8 cellular contexts compared by ENCODE assay signal in the genomic region with DNA sequence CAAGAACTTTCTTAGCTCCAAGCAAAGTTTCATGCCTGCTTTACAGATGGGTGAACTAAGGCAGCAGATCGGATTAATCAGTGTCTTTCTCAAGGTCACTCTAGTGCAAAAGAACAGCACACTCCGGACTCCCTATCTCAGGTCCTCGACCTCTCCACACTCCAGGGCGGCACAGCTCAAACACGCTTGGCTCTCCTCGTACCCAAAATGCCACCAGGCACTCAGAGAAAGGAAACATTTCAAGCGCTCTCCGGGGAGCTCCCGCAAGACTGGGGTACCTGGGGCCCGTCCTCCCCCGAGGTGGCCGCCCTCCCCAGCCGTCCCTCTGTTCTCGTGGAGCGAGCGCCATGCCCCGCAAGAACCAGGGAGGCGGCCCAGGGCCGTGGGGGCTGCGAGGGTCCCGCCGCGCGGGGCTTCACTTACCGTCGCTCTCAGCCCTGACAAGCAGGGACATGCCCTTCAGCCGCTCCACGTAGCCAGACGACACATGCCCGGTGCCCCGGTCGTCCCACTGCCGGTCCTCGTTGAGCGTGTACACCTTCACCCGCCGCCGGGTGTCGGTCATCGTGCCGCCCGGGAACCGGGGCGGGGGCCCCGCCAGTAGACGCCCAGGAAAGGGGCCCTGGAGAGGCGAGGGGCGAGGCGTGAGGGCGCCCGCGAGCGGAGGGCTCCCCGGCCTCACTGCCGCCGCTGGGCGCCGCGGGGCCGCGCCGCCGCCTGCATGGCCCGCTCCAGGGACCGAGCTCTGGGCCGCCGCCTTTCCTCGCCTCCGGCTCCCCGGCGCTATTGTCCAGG. TPM values are rescaled to one million over a fixed set of nuclear protein-coding genes. Genes with fewer than 3 reads are reported as not detected.
DNase-seq lines count a peak whose midpoint lies in the region; TF ChIP-seq lines count a peak whose summit lies in the region.

No MANE protein-coding gene starts in this region.

- H3K23ac ChIP-seq in H9 (ENCODE audit: insufficient read length, low read depth, low read length) (no peak overlapping the region), mesenchymal stem cell (ENCODE audit: low read length in 2 of 2) (peak overlapping the region; percentile 57 to 99)

- H3K27me3 ChIP-seq in H9 (ENCODE audit: insufficient read depth, low read length), result no peaks in the 10 kb centered on the region
- H3K27me3 ChIP-seq in MG63, result no peaks in the 10 kb centered on the region
- H3K27me3 ChIP-seq in mesenchymal stem cell (ENCODE audit: control insufficient read depth in 1 of 2, insufficient read depth in 1 of 2, low read length in 2 of 2), result no peaks in the 10 kb centered on the region

- H2BK12ac ChIP-seq in H9 (ENCODE audit: insufficient read length, low read depth, low read length) (no peak overlapping the region), mesenchymal stem cell (ENCODE audit: low read length in 2 of 2) (peak overlapping the region in 1 of 2 experiments; percentile 78)

- peak overlapping the region; percentile 99 for H3K4me3 Mint-ChIP-seq in H9

- H3K56ac ChIP-seq in H9 (ENCODE audit: insufficient read length, low read depth, low read length), result no peak overlapping the region

- H3K9me3 ChIP-seq in H9 (ENCODE audit: control insufficient read depth, low read depth, low read length), result no peaks in the 10 kb centered on the region
- H3K9me3 ChIP-seq in MG63, result no peaks in the 10 kb centered on the region
- no peaks in the 10 kb centered on the region for H3K9me3 ChIP-seq in mesenchymal stem cell (ENCODE audit: control insufficient read depth, low read length)

- H2BK120ac ChIP-seq in H9 (ENCODE audit: low read depth, low read length, poor library complexity, severe bottlenecking) (no peak overlapping the region), mesenchymal stem cell (ENCODE audit: low read depth, low read length) (peak overlapping the region; percentile 94)

- H4K5ac ChIP-seq in H9 (ENCODE audit: insufficient read length, low read depth, low read length), result no peak overlapping the region

- peak overlapping the region; percentile 52 for H3K18ac ChIP-seq in H9 (ENCODE audit: insufficient read length, low read depth, low read length)
- H3K18ac ChIP-seq in mesenchymal stem cell (ENCODE audit: low read depth in 1 of 2, low read length in 2 of 2), result peak overlapping the region; percentile 92 to 98

- peak overlapping the region; percentile 91 to 95 (median 94) for H3K27ac Mint-ChIP-seq in H9

- H3K4me1 ChIP-seq in H9 (ENCODE audit: insufficient read depth, low read length) (no peaks in the 10 kb centered on the region), mesenchymal stem cell (ENCODE audit: control insufficient read depth, insufficient read depth, low read depth, low read length) (peaks cover 5% of the 10 kb centered on the region)

- no peaks in the 10 kb centered on the region for H3K27me3 Mint-ChIP-seq in H9 (ENCODE audit: low read depth)

- TF ChIP-seq CTCF in H9 (conservative IDR thresholded peaks at IDR 0.05), result no peak

- H4K91ac ChIP-seq in H9 (ENCODE audit: insufficient read length, low read depth, low read length) (no peak overlapping the region), mesenchymal stem cell (ENCODE audit: low read length) (peak overlapping the region; percentile 97)

- peaks cover 18 to 38% (median 36%) of the 10 kb centered on the region in 3 experiments; a peak in 6 of 7 replicates for H3K36me3 Mint-ChIP-seq in H9 (ENCODE audit: insufficient read depth in 1 of 3, low read depth in 3 of 3)

- no peaks in the 10 kb centered on the region for H4K20me1 ChIP-seq in H9 (ENCODE audit: control insufficient read depth, insufficient read depth, insufficient read length)

- H2BK5ac ChIP-seq in H9 (ENCODE audit: insufficient read length, low read length) (no peak overlapping the region), mesenchymal stem cell (ENCODE audit: low read depth, low read length, poor library complexity, severe bottlenecking) (peak overlapping the region; percentile 94)

- peak overlapping the region; percentile 77 for H3K4me3 ChIP-seq in MG63
- peak overlapping the region; percentile 82 to 93 for H3K4me3 ChIP-seq in mesenchymal stem cell (ENCODE audit: insufficient read depth in 1 of 2, low read depth in 1 of 2, low read length in 2 of 2)

- H3K4me2 ChIP-seq in H9 (ENCODE audit: insufficient read depth, insufficient read length, low read length) (peak overlapping the region; percentile 74), mesenchymal stem cell (ENCODE audit: low read length, poor library complexity, severe bottlenecking) (peak overlapping the region; percentile 66)

- no peak overlapping the region for H3K4ac ChIP-seq in H9 (ENCODE audit: low read depth, low read length)
- peak overlapping the region; percentile 99 for H3K4ac ChIP-seq in mesenchymal stem cell (ENCODE audit: low read depth in 1 of 2, low read length in 2 of 2)

- peak; percentile 39 for DNase-seq in ELR (ENCODE audit: low read depth)
- DNase-seq in H9, result peak; percentile 37
- DNase-seq in MG63, result peak; percentile 5
- DNase-seq in activated CD4-positive, alpha-beta T cell treated with anti-CD3 and anti-CD28 coated beads, Interleukin-2, amount 50 U/mL, for 1 hour, result peak; percentile 31
- peak; percentile 60 for DNase-seq in ecto neural progenitor cell (ENCODE audit: low spot score)
- no peak for DNase-seq in mesenchymal stem cell
- DNase-seq in stimulated activated CD8-positive, alpha-beta memory T cell treated with anti-CD3 and anti-CD28 coated beads, Interleukin-15, amount 100 ng/mL, for 24 hours (ENCODE audit: low read depth), result peak; percentile 11
- DNase-seq in GDM1 (lab: John Stamatoyannopoulos, UW), result no peak

- H3K4me1 Mint-ChIP-seq in H9, result peaks cover 14 to 17% of the 10 kb centered on the region in 2 experiments; a peak in 3 of 4 replicates

- H3K36me3 ChIP-seq in MG63 (peaks cover 20% of the 10 kb centered on the region), mesenchymal stem cell (ENCODE audit: control insufficient read depth in 1 of 2, insufficient read depth in 2 of 2, low read depth in 1 of 2, low read length in 2 of 2) (peaks cover 2 to 17% of the 10 kb centered on the region in 2 experiments)

- H2BK15ac ChIP-seq in H9 (ENCODE audit: low read depth, low read length), result no peak overlapping the region
- peak overlapping the region; percentile 92 for H2BK15ac ChIP-seq in mesenchymal stem cell (ENCODE audit: low read depth, poor library complexity, severe bottlenecking)

- H3K14ac ChIP-seq in H9 (ENCODE audit: insufficient read depth, low read length), result peak overlapping the region; percentile 93
- peak overlapping the region; percentile 88 to 94 for H3K14ac ChIP-seq in mesenchymal stem cell (ENCODE audit: low read length in 2 of 2)

- H3T11ph ChIP-seq in H9 (ENCODE audit: low read length), result no peak overlapping the region

- no peak overlapping the region for H2AFZ ChIP-seq in H9 (ENCODE audit: low read length)
- peak overlapping the region; percentile 82 for H2AFZ ChIP-seq in mesenchymal stem cell (ENCODE audit: low read depth, low read length)

- H3K27ac ChIP-seq in H9 (ENCODE audit: insufficient read length, low read depth, low read length) (no peak overlapping the region), mesenchymal stem cell (ENCODE audit: low read length, poor library complexity, severe bottlenecking) (peak overlapping the region; percentile 68)

- H3K79me2 ChIP-seq in H9 (ENCODE audit: insufficient read depth, low read length), result peaks cover 37% of the 10 kb centered on the region; the same call in 1 of the 2 replicates

- H4K8ac ChIP-seq in H9 (replicated peaks; ENCODE audit: insufficient read length, low read depth, low read length), result peak overlapping the region; percentile 10
- H4K8ac ChIP-seq in mesenchymal stem cell (ENCODE audit: low read length), result peak overlapping the region; percentile 81

- H3K9me3 Mint-ChIP-seq in H9, result 0 out of 5 replicates have a peak, but pooled peaks cover 2% of the 10 kb centered on the region in 2 experiments

- peaks cover 9% of the 10 kb centered on the region for H3K23me2 ChIP-seq in H9 (ENCODE audit: insufficient read length, low read depth, low read length, poor library complexity, severe bottlenecking)

- no peak overlapping the region for H2BK20ac ChIP-seq in H9 (ENCODE audit: low read depth, low read length, poor library complexity, severe bottlenecking)

- peak overlapping the region; percentile 88 for H3K9ac ChIP-seq in H9 (ENCODE audit: extremely low read depth, insufficient read length, low read length)
- H3K9ac ChIP-seq in mesenchymal stem cell (ENCODE audit: low read length), result peak overlapping the region; percentile 98

- no CpG with 5 or more reads among the region's 71 CpGs for WGBS in H9 (ENCODE audit: extremely low coverage, insufficient read length, low lambda C conversion rate)
- WGBS in mesenchymal stem cell, result under 1% methylated on average over 64 of the region's 71 CpGs

- H2AK5ac ChIP-seq in H9 (ENCODE audit: insufficient read length, low read length) (no peak overlapping the region), mesenchymal stem cell (ENCODE audit: low read length, severe bottlenecking) (no peak overlapping the region)

- peaks cover 4% of the 10 kb centered on the region for H3K79me1 ChIP-seq in H9 (ENCODE audit: insufficient read depth, low read depth, low read length, poor library complexity, severe bottlenecking)
- H3K79me1 ChIP-seq in mesenchymal stem cell (replicated peaks; ENCODE audit: low read length, poor library complexity, severe bottlenecking), result no peaks in the 10 kb centered on the region

RNA-seq across cellular contexts. Expression of a gene that starts 0.8 kb away (rescaled TPM):
- 147 and 148 TPM in 2 replicates for total RNA-seq in H9 (2021)
- 26.9 and 40.1 TPM in 2 replicates for total RNA-seq in MG63 (2014; rRNA removed; shearing (Covaris generic); ENCODE audit: low replicate concordance)
- polyA plus RNA-seq in mesenchymal stem cell (2013, experiment 1 of 2), result 42.2 TPM
- polyA plus RNA-seq in mesenchymal stem cell (2013, experiment 2 of 2), result 39.7 TPM

Comparison
In these comparisons a context has a peak if more than half of its experiments do, and no peak if none do; other contexts are left out.
1. DNase-seq: peak in ELR (single experiment), H9 (single experiment), MG63 (single experiment), activated CD4-positive, alpha-beta T cell treated with anti-CD3 and anti-CD28 coated beads, Interleukin-2, amount 50 U/mL, for 1 hour (single experiment), ecto neural progenitor cell (single experiment) and stimulated activated CD8-positive, alpha-beta memory T cell treated with anti-CD3 and anti-CD28 coated beads, Interleukin-15, amount 100 ng/mL, for 24 hours (single experiment); none in mesenchymal stem cell (single experiment) and GDM1 (single experiment).